In genomic region chr16:84868829-84869457, GRCh38 we compare ENCODE assay signal across 26 cellular contexts. TPM values are rescaled to one million over a fixed set of nuclear protein-coding genes. Genes with fewer than 3 reads are reported as not detected.
A peak's percentile ranks its signal among the peaks of the same experiment; 100 is the strongest.
DNase-seq lines count a peak whose midpoint lies in the region; ATAC-seq and TF ChIP-seq lines count a peak whose summit lies in the region.
"Had no signal": no experiment of that assay in that cellular context is flagged by ENCODE, and none has a peak within 500 bp of the region (broad histone marks: within the 10 kb centered on the region; RNA-seq: fewer than 3 reads in every experiment).

No MANE protein-coding gene starts in this region.

- no peak overlapping the region for H3K27ac Mint-ChIP-seq in activated naive CD8-positive, alpha-beta T cell treated with anti-CD3 and anti-CD28 coated beads, Interleukin-2, amount 50 U/mL, for 24 hours
- H3K27ac Mint-ChIP-seq: activated CD8-positive, alpha-beta T cell treated with anti-CD3 and anti-CD28 coated beads, Interleukin-2, amount 10 ng/mL, durations not matched to agents 7 days and 5 days; activated naive CD4-positive, alpha-beta T cell treated with anti-CD3 and anti-CD28 coated beads, Interleukin-2, amount 10 ng/mL, durations not matched to agents 7 days and 5 days; activated T-helper 17 cell treated with anti-CD3 and anti-CD28 coated beads, Interleukin-2, amount 50 U/mL, for 72 hours; type B pancreatic cell had no signal

- H3K9me3 ChIP-seq in HEK293 (ENCODE audit: control insufficient read depth, insufficient read depth, low read depth, low read length) (no peaks in the 10 kb centered on the region), gastroesophageal sphincter (no peaks in the 10 kb centered on the region), gastrocnemius medialis (no peaks in the 10 kb centered on the region)
- H3K9me3 ChIP-seq: BLaER1, right lobe of liver had no signal

- CTCF ChIA-PET in HEK293 (lab: Yijun Ruan, JAX) = interaction anchor here (0.7 kb wide), 1 partner anchor 793 kb away, joined by 3 read pairs; no protein-coding TSS in a partner anchor

- ATAC-seq in gastroesophageal sphincter (peak; percentile 17), gastrocnemius medialis (peak; percentile 79 to 92), GM21786 (IDR thresholded peaks at IDR 0.05; ENCODE audit: unreplicated experiment) (no peak)
- ATAC-seq in activated naive CD8-positive, alpha-beta T cell treated with anti-CD3 and anti-CD28 coated beads, Interleukin-2, amount 50 U/mL, for 24 hours = no peak
- ATAC-seq: activated CD8-positive, alpha-beta T cell treated with anti-CD3 and anti-CD28 coated beads, Interleukin-2, amount 10 ng/mL, durations not matched to agents 7 days and 5 days; activated T-helper 17 cell treated with anti-CD3 and anti-CD28 coated beads, Interleukin-2, amount 50 U/mL, for 72 hours had no signal

- in situ Hi-C loops in gastrocnemius medialis (cut with MboI; ENCODE audit: low sequenced_read_pairs in 4 of 4) = loop anchor here in 1 of 4 donors (25.0 kb wide), 1 partner anchor 93 kb away; no protein-coding TSS in a partner anchor

- no peaks in the 10 kb centered on the region for H3K27me3 Mint-ChIP-seq in activated naive CD8-positive, alpha-beta T cell treated with anti-CD3 and anti-CD28 coated beads, Interleukin-2, amount 50 U/mL, for 24 hours
- H3K27me3 Mint-ChIP-seq: activated T-helper 17 cell treated with anti-CD3 and anti-CD28 coated beads, Interleukin-2, amount 50 U/mL, for 72 hours; type B pancreatic cell had no signal

- H3K4me3 Mint-ChIP-seq in activated naive CD8-positive, alpha-beta T cell treated with anti-CD3 and anti-CD28 coated beads, Interleukin-2, amount 50 U/mL, for 24 hours = no peak overlapping the region
- H3K4me3 Mint-ChIP-seq: activated CD8-positive, alpha-beta T cell treated with anti-CD3 and anti-CD28 coated beads, Interleukin-2, amount 10 ng/mL, durations not matched to agents 7 days and 5 days; activated naive CD4-positive, alpha-beta T cell treated with anti-CD3 and anti-CD28 coated beads, Interleukin-2, amount 10 ng/mL, durations not matched to agents 7 days and 5 days; activated T-helper 17 cell treated with anti-CD3 and anti-CD28 coated beads, Interleukin-2, amount 50 U/mL, for 72 hours; H9; type B pancreatic cell had no signal

- H3K4me1 ChIP-seq in HEK293 (ENCODE audit: control insufficient read depth, insufficient read depth, low read length) (no peaks in the 10 kb centered on the region), gastroesophageal sphincter (peaks cover 0 to 26% (median 0%) of the 10 kb centered on the region in 3 donors), gastrocnemius medialis (peaks cover 5 to 12% of the 10 kb centered on the region in 2 donors)
- H3K4me1 ChIP-seq: right lobe of liver had no signal

- H3K9me3 Mint-ChIP-seq in activated naive CD8-positive, alpha-beta T cell treated with anti-CD3 and anti-CD28 coated beads, Interleukin-2, amount 50 U/mL, for 24 hours = no peaks in the 10 kb centered on the region
- H3K9me3 Mint-ChIP-seq: activated naive CD4-positive, alpha-beta T cell treated with anti-CD3 and anti-CD28 coated beads, Interleukin-2, amount 10 ng/mL, durations not matched to agents 7 days and 5 days; activated T-helper 17 cell treated with anti-CD3 and anti-CD28 coated beads, Interleukin-2, amount 50 U/mL, for 72 hours; H9; type B pancreatic cell had no signal

- H3K4me3 ChIP-seq in HEK293 (ENCODE audit: low read depth, low read length) = no peak overlapping the region
- no peak overlapping the region for H3K4me3 ChIP-seq in gastroesophageal sphincter
- H3K4me3 ChIP-seq in gastrocnemius medialis = peak overlapping the region in 2 of 4 donors; percentile 5 to 28
- H3K4me3 ChIP-seq: BLaER1, right lobe of liver had no signal

- TF ChIP-seq EP300 in gastroesophageal sphincter (IDR thresholded peaks at IDR 0.05) = no peak

- POLR2A ChIA-PET in HEK293 (lab: Yijun Ruan, JAX) = no interaction called here

- TF ChIP-seq POLR2A in gastroesophageal sphincter (IDR thresholded peaks at IDR 0.05) (no peak), gastrocnemius medialis (IDR thresholded peaks at IDR 0.05) (peak in 1 of 2 donors; percentile 31)

- H3K36me3 ChIP-seq in HEK293 (ENCODE audit: control insufficient read depth in 2 of 2, insufficient read depth in 1 of 2, low read length in 2 of 2) (no peaks in the 10 kb centered on the region), gastroesophageal sphincter (peaks cover 0 to 98% of the 10 kb centered on the region in 2 donors), gastrocnemius medialis (no peaks in the 10 kb centered on the region)
- H3K36me3 ChIP-seq: BLaER1, right lobe of liver had no signal

- no peaks in the 10 kb centered on the region for H3K36me3 Mint-ChIP-seq in activated naive CD8-positive, alpha-beta T cell treated with anti-CD3 and anti-CD28 coated beads, Interleukin-2, amount 50 U/mL, for 24 hours (ENCODE audit: low read depth)
- H3K36me3 Mint-ChIP-seq: activated naive CD4-positive, alpha-beta T cell treated with anti-CD3 and anti-CD28 coated beads, Interleukin-2, amount 10 ng/mL, durations not matched to agents 7 days and 5 days had no signal

- H3K4me1 Mint-ChIP-seq in activated naive CD8-positive, alpha-beta T cell treated with anti-CD3 and anti-CD28 coated beads, Interleukin-2, amount 50 U/mL, for 24 hours = no peaks in the 10 kb centered on the region
- H3K4me1 Mint-ChIP-seq: activated naive CD4-positive, alpha-beta T cell treated with anti-CD3 and anti-CD28 coated beads, Interleukin-2, amount 10 ng/mL, durations not matched to agents 7 days and 5 days; activated T-helper 17 cell treated with anti-CD3 and anti-CD28 coated beads, Interleukin-2, amount 50 U/mL, for 72 hours had no signal

- H3K27me3 ChIP-seq in gastroesophageal sphincter (no peaks in the 10 kb centered on the region), gastrocnemius medialis (peaks cover 0 to 3% (median 0%) of the 10 kb centered on the region in 3 donors)
- H3K27me3 ChIP-seq: BLaER1, right lobe of liver had no signal

- intact Hi-C loops in gastrocnemius medialis (cut with DNase I; ENCODE audit: low total_unique reads) = no loop called here

- 87 to 95% methylated on average over 7 of the region's 16 CpGs for WGBS in gastroesophageal sphincter (ENCODE audit: low coverage in 1 of 2), 2 donors

- H3K27ac ChIP-seq in HEK293 (ENCODE audit: extremely low read depth, low read depth, low read length) (no peak overlapping the region), gastroesophageal sphincter (peak overlapping the region in 2 of 4 donors; percentile 46 to 60), gastrocnemius medialis (peak overlapping the region; percentile 54 to 74 (median 61))
- H3K27ac ChIP-seq: BLaER1, right lobe of liver had no signal

- peak; percentile 96 for DNase-seq in NCI-H2171 treated with DMSO at 0.1 percent for 48 hours (lab: John Stamatoyannopoulos, UW)
- peak; percentile 66 to 69 for DNase-seq in gastrocnemius medialis
- DNase-seq in inferior parietal cortex (ENCODE audit: extremely low spot score) = no peak
- DNase-seq in activated naive CD8-positive, alpha-beta T cell treated with anti-CD3 and anti-CD28 coated beads, Interleukin-2, amount 50 U/mL, for 24 hours = no peak
- DNase-seq: activated CD4-positive, alpha-beta T cell treated with anti-CD3 and anti-CD28 coated beads for 1 hour; activated CD8-positive, alpha-beta T cell treated with anti-CD3 and anti-CD28 coated beads, Interleukin-2, amount 10 ng/mL, durations not matched to agents 7 days and 5 days; activated naive CD4-positive, alpha-beta T cell treated with anti-CD3 and anti-CD28 coated beads, Interleukin-2, amount 10 ng/mL, durations not matched to agents 7 days and 5 days; amniotic stem cell; DMS153; H9; hippocampal formation; Kasumi-1; mesendoderm; MV-4-11; NCI-H2029; NCI-H526 treated with DMSO at 0.1 percent for 48 hours; SHP77; stimulated activated CD4-positive, alpha-beta T cell treated with anti-CD3 and anti-CD28 coated beads, Interleukin-4, amount 100 ng/mL, for 24 hours; T-helper 2 cell had no signal

- no peak for TF ChIP-seq CTCF in HEK293 (tag by site-specific recombination; IDR thresholded peaks at IDR 0.05)
- TF ChIP-seq CTCF in gastroesophageal sphincter (IDR thresholded peaks at IDR 0.05) = no peak
- TF ChIP-seq CTCF in gastrocnemius medialis (IDR thresholded peaks at IDR 0.05 in 4 of 5, conservative IDR thresholded peaks at IDR 0.05 in 1 of 5) = no peak

TF ChIP-seq in HEK293, 187 proteins besides CTCF, POLR2A, EP300 and RAD21:
- TF ChIP-seq, protein P1, sequence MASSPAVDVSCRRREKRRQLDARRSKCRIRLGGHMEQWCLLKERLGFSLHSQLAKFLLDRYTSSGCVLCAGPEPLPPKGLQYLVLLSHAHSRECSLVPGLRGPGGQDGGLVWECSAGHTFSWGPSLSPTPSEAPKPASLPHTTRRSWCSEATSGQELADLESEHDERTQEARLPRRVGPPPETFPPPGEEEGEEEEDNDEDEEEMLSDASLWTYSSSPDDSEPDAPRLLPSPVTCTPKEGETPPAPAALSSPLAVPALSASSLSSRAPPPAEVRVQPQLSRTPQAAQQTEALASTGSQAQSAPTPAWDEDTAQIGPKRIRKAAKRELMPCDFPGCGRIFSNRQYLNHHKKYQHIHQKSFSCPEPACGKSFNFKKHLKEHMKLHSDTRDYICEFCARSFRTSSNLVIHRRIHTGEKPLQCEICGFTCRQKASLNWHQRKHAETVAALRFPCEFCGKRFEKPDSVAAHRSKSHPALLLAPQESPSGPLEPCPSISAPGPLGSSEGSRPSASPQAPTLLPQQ (tag by site-specific recombination; IDR thresholded peaks at IDR 0.05) = 0 out of 2 replicates have a peak, but pooled peaks have one; percentile 25
- no peak for TF ChIP-seq ZFP37 (tag by site-specific recombination; IDR thresholded peaks at IDR 0.05)
- TF ChIP-seq, protein P2, sequence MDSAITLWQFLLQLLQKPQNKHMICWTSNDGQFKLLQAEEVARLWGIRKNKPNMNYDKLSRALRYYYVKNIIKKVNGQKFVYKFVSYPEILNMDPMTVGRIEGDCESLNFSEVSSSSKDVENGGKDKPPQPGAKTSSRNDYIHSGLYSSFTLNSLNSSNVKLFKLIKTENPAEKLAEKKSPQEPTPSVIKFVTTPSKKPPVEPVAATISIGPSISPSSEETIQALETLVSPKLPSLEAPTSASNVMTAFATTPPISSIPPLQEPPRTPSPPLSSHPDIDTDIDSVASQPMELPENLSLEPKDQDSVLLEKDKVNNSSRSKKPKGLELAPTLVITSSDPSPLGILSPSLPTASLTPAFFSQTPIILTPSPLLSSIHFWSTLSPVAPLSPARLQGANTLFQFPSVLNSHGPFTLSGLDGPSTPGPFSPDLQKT (IDR thresholded peaks at IDR 0.05; ENCODE audit: borderline replicate concordance, low read depth, low read length) = no peak

RNA-seq across cellular contexts. Expression of gene CRISPLD2, which starts 49.2 kb away (rescaled TPM):
- total RNA-seq in gastroesophageal sphincter (100 to 1,000 TPM; 174 to 411 (median 219) TPM), gastrocnemius medialis (10 to 100 TPM; 26.1 to 50.1 (median 39.0) TPM)
- total RNA-seq: activated CD8-positive, alpha-beta T cell treated with anti-CD3 and anti-CD28 coated beads, Interleukin-2, amount 10 ng/mL, durations not matched to agents 7 days and 5 days had no signal

Comparison
In these comparisons a context has a peak if more than half of its experiments do, and no peak if none do; other contexts are left out.
1. DNase-seq: peak in NCI-H2171 treated with DMSO at 0.1 percent for 48 hours (single experiment) and gastrocnemius medialis (2 of 2); none in inferior parietal cortex (single experiment) and activated naive CD8-positive, alpha-beta T cell treated with anti-CD3 and anti-CD28 coated beads, Interleukin-2, amount 50 U/mL, for 24 hours (single experiment).
2. ATAC-seq: peak in gastroesophageal sphincter (single experiment) and gastrocnemius medialis (2 of 2); none in activated naive CD8-positive, alpha-beta T cell treated with anti-CD3 and anti-CD28 coated beads, Interleukin-2, amount 50 U/mL, for 24 hours (single experiment) and GM21786 (single experiment).